11 cellular contexts compared by ENCODE assay signal in the genomic region with DNA sequence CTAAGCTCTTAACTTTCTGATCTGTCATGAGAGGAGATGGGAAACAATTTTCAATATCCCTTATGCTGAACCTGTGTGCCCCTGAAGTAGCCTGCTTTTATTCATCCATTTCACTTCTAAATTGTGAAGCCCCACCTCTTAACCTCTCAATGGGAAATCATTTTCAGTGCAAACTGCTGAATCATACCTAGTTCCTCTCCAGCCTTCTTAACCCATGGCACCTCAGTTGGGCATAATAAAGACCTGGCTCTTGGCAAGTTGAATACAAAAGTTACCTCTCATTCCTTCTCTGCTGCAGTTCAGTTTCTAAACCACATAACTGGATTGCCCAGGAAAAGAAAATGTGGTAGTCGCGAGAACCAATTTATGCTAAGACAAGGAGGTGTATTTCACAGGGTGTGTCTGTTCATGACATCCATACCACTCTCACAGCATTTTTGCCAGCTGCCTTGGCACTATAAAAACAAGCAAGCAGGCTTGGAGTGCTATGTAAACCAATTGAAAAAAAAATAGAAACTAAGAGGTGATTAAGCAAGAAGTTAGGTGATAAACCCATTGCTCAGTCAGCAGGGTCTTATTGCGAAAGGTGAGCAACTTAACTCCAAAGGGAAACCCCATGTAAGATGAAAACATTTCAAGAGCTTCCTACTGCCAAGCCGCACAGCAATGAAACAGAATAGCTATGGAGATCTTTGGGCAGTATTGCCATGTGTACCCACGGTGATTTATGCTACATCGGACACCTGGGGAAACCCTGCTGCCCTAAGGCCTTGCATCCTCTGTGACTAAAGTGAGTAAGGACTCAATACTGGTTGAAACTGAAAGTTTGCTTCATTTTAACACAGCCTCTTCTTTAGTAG. TPM values are rescaled to one million over a fixed set of nuclear protein-coding genes. Genes with fewer than 3 reads are reported as not detected.
DNase-seq lines count a peak whose midpoint lies in the region; ATAC-seq and TF ChIP-seq lines count a peak whose summit lies in the region.
"Had no signal": no experiment of that assay in that cellular context is flagged by ENCODE, and none has a peak within 500 bp of the region (broad histone marks: within the 10 kb centered on the region; RNA-seq: fewer than 3 reads in every experiment).

No MANE protein-coding gene starts in this region.

- peak; percentile 99 for ATAC-seq in GM18499 (IDR thresholded peaks at IDR 0.05; ENCODE audit: insufficient read depth, unreplicated experiment)
- ATAC-seq in GM21576 (IDR thresholded peaks at IDR 0.05; ENCODE audit: unreplicated experiment) = peak; percentile 99
- peak; percentile 99 for ATAC-seq in HG03442 (IDR thresholded peaks at IDR 0.05; ENCODE audit: unreplicated experiment)

- H3K4me3 Mint-ChIP-seq in immature natural killer cell = no peak overlapping the region

- no peaks in the 10 kb centered on the region for H3K36me3 Mint-ChIP-seq in immature natural killer cell

- no peaks in the 10 kb centered on the region for H3K9me3 Mint-ChIP-seq in immature natural killer cell

- peak; percentile 21 for DNase-seq in fibroblast of mammary gland (ENCODE audit: low read depth)
- DNase-seq in head of caudate nucleus = no peak
- no peak for DNase-seq in immature natural killer cell
- no peak for DNase-seq in DMS79 treated with DMSO at 0.1 percent for 48 hours (lab: John Stamatoyannopoulos, UW)
- DNase-seq in mesenteric fat pad (ENCODE audit: low spot score) = no peak
- DNase-seq: brain microvascular endothelial cell, Caco-2, Karpas-422 had no signal

- H3K27me3 Mint-ChIP-seq in immature natural killer cell (ENCODE audit: low read depth in 3 of 3) = no peaks in the 10 kb centered on the region

- no peak overlapping the region for H3K4me3 ChIP-seq in fibroblast of mammary gland (ENCODE audit: control insufficient read depth, low read depth, low read length)

- intact Hi-C loops in head of caudate nucleus (cut with DNase I) = no loop called here

- no peaks in the 10 kb centered on the region for H3K4me1 Mint-ChIP-seq in immature natural killer cell

- H3K27ac Mint-ChIP-seq in immature natural killer cell = no peak overlapping the region

- TF ChIP-seq CTCF in fibroblast of mammary gland (conservative IDR thresholded peaks at IDR 0.05; ENCODE audit: control insufficient read depth, insufficient read depth, low read depth, low read length) = no peak

RNA-seq across cellular contexts. Expression of gene DKK1, which starts 57.0 kb away (rescaled TPM):
- not detected for polyA plus RNA-seq in immature natural killer cell
- 11.4 TPM for total RNA-seq in mesenteric fat pad
